ENCODE assay signal across 22 cellular contexts in the genomic region with DNA sequence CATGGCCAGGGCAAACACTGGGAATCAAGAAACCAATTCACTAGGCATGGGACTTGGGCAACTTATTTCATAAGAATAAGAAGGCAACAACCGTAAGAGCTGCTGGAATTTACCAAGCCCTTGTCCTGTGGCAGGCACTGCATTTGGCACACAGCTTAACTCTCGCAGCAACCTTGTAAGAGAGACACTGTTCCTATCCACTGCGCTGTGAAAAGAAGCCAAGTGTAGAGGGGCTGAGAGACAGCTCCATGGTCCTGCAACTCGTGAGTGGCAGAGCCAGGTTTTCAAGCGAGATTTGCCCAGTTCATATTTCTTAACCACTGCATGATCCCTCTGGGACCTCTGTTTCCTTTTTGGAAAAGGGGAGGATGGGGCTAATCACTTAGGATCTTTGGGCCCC.
DNase-seq lines count a peak whose midpoint lies in the region; ATAC-seq, FAIRE-seq and TF ChIP-seq lines count a peak whose summit lies in the region.
"Had no signal": no experiment of that assay in that cellular context is flagged by ENCODE, and none has a peak within 500 bp of the region (broad histone marks: within the 10 kb centered on the region; RNA-seq: fewer than 3 reads in every experiment).

No MANE protein-coding gene starts in this region.

- H3K36me3 ChIP-seq in PC-3 (ENCODE audit: low read depth, low read length), result no peaks in the 10 kb centered on the region
- H3K36me3 ChIP-seq in fibroblast of lung (ENCODE audit: control insufficient read depth, insufficient read depth, low read length), result no peaks in the 10 kb centered on the region
- H3K36me3 ChIP-seq: esophagus squamous epithelium had no signal

- H4K20me1 ChIP-seq in PC-3 (ENCODE audit: low read length) (no peaks in the 10 kb centered on the region), fibroblast of lung (ENCODE audit: control insufficient read depth, extremely low read depth, insufficient read depth, low read length) (no peaks in the 10 kb centered on the region)

- H3K4me1 ChIP-seq in PC-3 (ENCODE audit: insufficient read depth, low read length) (peaks cover 52% of the 10 kb centered on the region), fibroblast of lung (ENCODE audit: control insufficient read depth, extremely low read depth, insufficient read depth, low read length) (peaks cover 31% of the 10 kb centered on the region)

- H3F3A ChIP-seq in PC-3 (ENCODE audit: low read length, unreplicated experiment), result peaks cover 15% of the 10 kb centered on the region

- intact Hi-C loops in PC-3 (cut with micrococcal nuclease), result loop anchor here (10.0 kb wide), 1 partner anchor 683 kb away; the partner anchor contains the start of gene DUSP1

- H3K27me3 Mint-ChIP-seq in nephron (ENCODE audit: low read depth), result peaks cover 13% of the 10 kb centered on the region
- H3K27me3 Mint-ChIP-seq: stimulated activated naive B cell treated with anti-CD40 and anti-IgM and Interleukin-4, amounts not matched to agents 10 μg/mL and 1 μg/mL and 100 μg/mL, for 72 hours had no signal

- CTCF ChIA-PET in PC-3 (lab: Charles Lee), result interaction anchor here (1.4 kb wide), 1 partner anchor 15 kb away, joined by 5 read pairs; no protein-coding TSS in a partner anchor

- peaks cover 73% of the 10 kb centered on the region for H3K4me1 Mint-ChIP-seq in nephron
- H3K4me1 Mint-ChIP-seq: activated CD4-positive, alpha-beta T cell treated with anti-CD3 and anti-CD28 coated beads for 36 hours; stimulated activated naive B cell treated with anti-CD40 and anti-IgM and Interleukin-4, amounts not matched to agents 10 μg/mL and 1 μg/mL and 100 μg/mL, for 72 hours had no signal

- TF ChIP-seq CTCF in AG10803 (conservative IDR thresholded peaks at IDR 0.05; ENCODE audit: low read length) (no peak), PC-3 (conservative IDR thresholded peaks at IDR 0.05; ENCODE audit: low read depth, low read length) (no peak), fibroblast of lung (conservative IDR thresholded peaks at IDR 0.05 in 1 of 2, IDR thresholded peaks at IDR 0.05 in 1 of 2; ENCODE audit: low read depth in 1 of 2, low read length in 2 of 2) (no peak), nephron (IDR thresholded peaks at IDR 0.05; ENCODE audit: unreplicated experiment in 3 of 3) (no peak)

- no peak overlapping the region for H3K4me3 Mint-ChIP-seq in nephron
- H3K4me3 Mint-ChIP-seq: activated CD4-positive, alpha-beta T cell treated with anti-CD3 and anti-CD28 coated beads for 36 hours; activated naive CD4-positive, alpha-beta T cell treated with anti-CD3 and anti-CD28 coated beads for 36 hours; brain; stimulated activated naive B cell treated with anti-CD40 and anti-IgM and Interleukin-4, amounts not matched to agents 10 μg/mL and 1 μg/mL and 100 μg/mL, for 72 hours had no signal

- no peaks in the 10 kb centered on the region for H3K36me3 Mint-ChIP-seq in nephron (ENCODE audit: low read depth)
- H3K36me3 Mint-ChIP-seq: brain; stimulated activated naive B cell treated with anti-CD40 and anti-IgM and Interleukin-4, amounts not matched to agents 10 μg/mL and 1 μg/mL and 100 μg/mL, for 72 hours had no signal

- ATAC-seq in PC-3 (no peak), HG03442 (IDR thresholded peaks at IDR 0.05; ENCODE audit: unreplicated experiment) (no peak)
- ATAC-seq: activated CD4-positive, alpha-beta T cell treated with anti-CD3 and anti-CD28 coated beads for 36 hours; GM12878; left lobe of liver; stimulated activated naive B cell treated with anti-CD40 and anti-IgM and Interleukin-4, amounts not matched to agents 10 μg/mL and 1 μg/mL and 100 μg/mL, for 72 hours had no signal

- H3K9me2 ChIP-seq in PC-3 (replicated peaks; ENCODE audit: low read length), result no peaks in the 10 kb centered on the region

- BruUV-seq in PC-3 (replicated peaks; lab: Mats Ljungman, UMichigan), result TSS peak; percentile 38

- H2AFZ ChIP-seq in PC-3 (ENCODE audit: low read length), result no peak overlapping the region
- peak overlapping the region; percentile 13 for H2AFZ ChIP-seq in fibroblast of lung (ENCODE audit: low read length)
- H2AFZ ChIP-seq: parathyroid adenoma had no signal

- H3K27ac ChIP-seq in PC-3 (ENCODE audit: low read length) (peak overlapping the region; percentile 95), fibroblast of lung (ENCODE audit: insufficient read depth, low read length) (peak overlapping the region; percentile 97)
- H3K27ac ChIP-seq: dorsolateral prefrontal cortex, esophagus squamous epithelium, parathyroid adenoma had no signal

- no peaks in the 10 kb centered on the region for H3K79me2 ChIP-seq in PC-3 (ENCODE audit: low read length)
- no peaks in the 10 kb centered on the region for H3K79me2 ChIP-seq in fibroblast of lung (ENCODE audit: control insufficient read depth, insufficient read depth, low read length)
- H3K79me2 ChIP-seq: parathyroid adenoma had no signal

- DNase-seq in AG10803 (ENCODE audit: low read depth) (peak; percentile 40), PC-3 (peak; percentile 21), fibroblast of lung (ENCODE audit: low read depth in 2 of 2) (peak in 1 of 2 donors; percentile 39), RCC 7860 (ENCODE audit: low spot score) (no peak), hippocampal formation (lab: John Stamatoyannopoulos, UW) (no peak), urothelium cell line (ENCODE audit: low spot score) (no peak)
- DNase-seq: activated CD4-positive, alpha-beta T cell treated with anti-CD3 and anti-CD28 coated beads for 36 hours; activated CD8-positive, alpha-beta memory T cell treated with anti-CD3 and anti-CD28 coated beads, Interleukin-2, amount 50 U/mL, for 48 hours; activated naive CD4-positive, alpha-beta T cell treated with anti-CD3 and anti-CD28 coated beads for 36 hours; dorsolateral prefrontal cortex; esophagus squamous epithelium; H7; NCI-H1930; NCI-H446 treated with DMSO at 0.1 percent for 48 hours; stimulated activated naive B cell treated with anti-CD40 and anti-IgM and Interleukin-4, amounts not matched to agents 10 μg/mL and 1 μg/mL and 100 μg/mL, for 72 hours; T-helper 9 cell had no signal

- H3K9me3 Mint-ChIP-seq in nephron, result no peaks in the 10 kb centered on the region
- H3K9me3 Mint-ChIP-seq: activated naive CD4-positive, alpha-beta T cell treated with anti-CD3 and anti-CD28 coated beads for 36 hours; brain had no signal

- H3K9me3 ChIP-seq in PC-3 (ENCODE audit: low read length) (no peaks in the 10 kb centered on the region), fibroblast of lung (ENCODE audit: control insufficient read depth, insufficient read depth, low read depth, low read length) (no peaks in the 10 kb centered on the region)
- H3K9me3 ChIP-seq: esophagus squamous epithelium had no signal

- peak overlapping the region; percentile 42 to 83 (median 60) for H3K27ac Mint-ChIP-seq in nephron
- H3K27ac Mint-ChIP-seq: activated CD4-positive, alpha-beta T cell treated with anti-CD3 and anti-CD28 coated beads for 36 hours; activated naive CD4-positive, alpha-beta T cell treated with anti-CD3 and anti-CD28 coated beads for 36 hours; stimulated activated naive B cell treated with anti-CD40 and anti-IgM and Interleukin-4, amounts not matched to agents 10 μg/mL and 1 μg/mL and 100 μg/mL, for 72 hours had no signal

- no peak for FAIRE-seq in RCC 7860 (lab: Jason Lieb, UNC)
- no peak for FAIRE-seq in urothelium cell line (lab: Jason Lieb, UNC)
- FAIRE-seq: GM12878 had no signal

- H3K4me2 ChIP-seq in PC-3 (ENCODE audit: low read length) (peak overlapping the region; percentile 56), fibroblast of lung (ENCODE audit: extremely low read depth, insufficient read depth, low read length) (no peak overlapping the region)

- H3K27me3 ChIP-seq in PC-3 (ENCODE audit: low read length), result no peaks in the 10 kb centered on the region
- no peaks in the 10 kb centered on the region for H3K27me3 ChIP-seq in fibroblast of lung (ENCODE audit: control insufficient read depth, insufficient read depth, low read length)
- H3K27me3 ChIP-seq: dorsolateral prefrontal cortex, esophagus squamous epithelium had no signal

- POLR2A ChIA-PET in PC-3 (lab: Charles Lee; ENCODE audit: unreplicated experiment), result no interaction called here

- peak overlapping the region; percentile 76 for H3K9ac ChIP-seq in PC-3 (ENCODE audit: low read length)
- H3K9ac ChIP-seq in fibroblast of lung (ENCODE audit: insufficient read depth, low read length), result no peak overlapping the region
- H3K9ac ChIP-seq: parathyroid adenoma had no signal

- H3K4me3 ChIP-seq in AG10803 (ENCODE audit: low read length) (no peak overlapping the region), PC-3 (ENCODE audit: low read length) (no peak overlapping the region), fibroblast of lung (replicated peaks in 1 of 4; ENCODE audit: control extremely low read depth in 1 of 4, insufficient read depth in 1 of 4, low read depth in 3 of 4, low read length in 4 of 4) (no peak overlapping the region)
- H3K4me3 ChIP-seq: dorsolateral prefrontal cortex, esophagus squamous epithelium, GM12878 had no signal

Comparison
In these comparisons a context has a peak if more than half of its experiments do, and no peak if none do; other contexts are left out.
1. DNase-seq: peak in AG10803 (single experiment) and PC-3 (single experiment); none in RCC 7860 (single experiment), hippocampal formation (0 of 2) and urothelium cell line (single experiment).